Comparison of ENCODE assay signal across 8 cellular contexts in genomic region chr6:158213925-158214674, GRCh38. TPM values are rescaled to one million over a fixed set of nuclear protein-coding genes. Genes with fewer than 3 reads are reported as not detected.
DNase-seq lines count a peak whose midpoint lies in the region; ATAC-seq and TF ChIP-seq lines count a peak whose summit lies in the region.

No MANE protein-coding gene starts in this region.

- no peaks in the 10 kb centered on the region for H3K9me2 ChIP-seq in hepatocyte (replicated peaks; ENCODE audit: insufficient read depth)

- H3K27ac ChIP-seq in SK-N-MC (no peak overlapping the region), hepatocyte (no peak overlapping the region), smooth muscle cell (ENCODE audit: low read depth) (no peak overlapping the region)

- H3F3A ChIP-seq in smooth muscle cell (ENCODE audit: low read depth), result no peaks in the 10 kb centered on the region

- peak; percentile 34 to 40 for DNase-seq in activated CD4-positive, alpha-beta T cell treated with anti-CD3 and anti-CD28 coated beads for 24 hours (ENCODE audit: low read depth in 2 of 2)
- DNase-seq in activated CD4-positive, alpha-beta T cell treated with anti-CD3 and anti-CD28 coated beads for 1 hour, result no peak
- DNase-seq in NB4 (ENCODE audit: low read depth), result peak; percentile 86
- peak; percentile 56 for DNase-seq in SK-N-MC (ENCODE audit: low read depth, low spot score)
- peak in 42 of 56 donors; percentile 3 to 76 (median 28) for DNase-seq in amygdala (lab: John Stamatoyannopoulos, UW)
- peak; percentile 89 for DNase-seq in hepatocyte (ENCODE audit: low spot score)
- DNase-seq in smooth muscle cell (lab: John Stamatoyannopoulos, UW; ENCODE audit: unreplicated experiment), result no peak

- TF ChIP-seq POLR2A in NB4 (IDR thresholded peaks at IDR 0.05; ENCODE audit: extremely low read depth, insufficient read length), result no peak

- H2AFZ ChIP-seq in hepatocyte (no peak overlapping the region), smooth muscle cell (ENCODE audit: low read depth) (no peak overlapping the region)

- H3K9me3 ChIP-seq in SK-N-MC (ENCODE audit: low read depth, low read length) (no peaks in the 10 kb centered on the region), hepatocyte (ENCODE audit: low read depth) (no peaks in the 10 kb centered on the region), smooth muscle cell (replicated peaks; ENCODE audit: low read depth) (no peaks in the 10 kb centered on the region)

- WGBS in hepatocyte (ENCODE audit: low lambda C conversion rate, missing lambda C conversion rate), result 20% methylated on average over 7 of the region's 7 CpGs
- 19% methylated on average over 7 of the region's 7 CpGs for WGBS in smooth muscle cell (ENCODE audit: low lambda C conversion rate)

- H3K36me3 ChIP-seq in SK-N-MC (ENCODE audit: insufficient read depth, low read length), result no peaks in the 10 kb centered on the region
- no peaks in the 10 kb centered on the region for H3K36me3 ChIP-seq in hepatocyte (replicated peaks; ENCODE audit: insufficient read depth, low read depth)
- no peaks in the 10 kb centered on the region for H3K36me3 ChIP-seq in smooth muscle cell (ENCODE audit: low read depth)

- H3K4me3 ChIP-seq in NB4 (ENCODE audit: low read depth, low read length) (no peak overlapping the region), SK-N-MC (no peak overlapping the region), hepatocyte (no peak overlapping the region), smooth muscle cell (no peak overlapping the region)

- H3K79me2 ChIP-seq in hepatocyte (no peaks in the 10 kb centered on the region), smooth muscle cell (ENCODE audit: low read depth) (no peaks in the 10 kb centered on the region)

- no peaks in the 10 kb centered on the region for H3K27me3 ChIP-seq in hepatocyte
- no peaks in the 10 kb centered on the region for H3K27me3 ChIP-seq in smooth muscle cell (ENCODE audit: low read depth)

- H3K4me1 ChIP-seq in hepatocyte (ENCODE audit: insufficient read depth) (no peaks in the 10 kb centered on the region), smooth muscle cell (ENCODE audit: low read depth) (no peaks in the 10 kb centered on the region)

- peak; percentile 84 for TF ChIP-seq CTCF in NB4 (IDR thresholded peaks at IDR 0.05; ENCODE audit: low read depth, low read length)
- peak; percentile 75 for TF ChIP-seq CTCF in hepatocyte (IDR thresholded peaks at IDR 0.05; ENCODE audit: poor library complexity)
- peak; percentile 71 for TF ChIP-seq CTCF in smooth muscle cell (IDR thresholded peaks at IDR 0.05; ENCODE audit: borderline replicate concordance, insufficient read depth, poor library complexity, severe bottlenecking)

- H4K20me1 ChIP-seq in hepatocyte (ENCODE audit: insufficient read depth, poor library complexity, severe bottlenecking) (no peaks in the 10 kb centered on the region), smooth muscle cell (ENCODE audit: low read depth) (no peaks in the 10 kb centered on the region)

- H3K4me2 ChIP-seq in hepatocyte, result no peak overlapping the region
- no peak overlapping the region for H3K4me2 ChIP-seq in smooth muscle cell

- ATAC-seq in HG02610 (IDR thresholded peaks at IDR 0.05; ENCODE audit: unreplicated experiment), result peak; percentile 88

- H3K9ac ChIP-seq in SK-N-MC (ENCODE audit: insufficient read length) (no peak overlapping the region), smooth muscle cell (ENCODE audit: low read depth) (no peak overlapping the region)

RNA-seq across cellular contexts. Expression of gene GTF2H5, which starts 46.0 kb away (rescaled TPM):
- 4.9 and 6.4 TPM in 2 replicates for total RNA-seq in hepatocyte
- 34.6 and 38.6 TPM in 2 replicates for polyA plus RNA-seq in hepatocyte
- total RNA-seq in smooth muscle cell, result 7.1 and 12.1 TPM in 2 replicates
- 29.1 and 36.3 TPM in 2 replicates for polyA plus RNA-seq in smooth muscle cell

RNA-seq across cellular contexts. Expression of gene SERAC1, which starts 46.0 kb away (rescaled TPM):
- total RNA-seq in hepatocyte (10.9 and 15.2 TPM in 2 replicates), smooth muscle cell (5.6 and 7.2 TPM in 2 replicates)
- polyA plus RNA-seq in hepatocyte (4.9 and 10.5 TPM in 2 replicates), smooth muscle cell (2.6 and 4.4 TPM in 2 replicates)

Comparison
In these comparisons a context has a peak if more than half of its experiments do, and no peak if none do; other contexts are left out.
1. DNase-seq: peak in activated CD4-positive, alpha-beta T cell treated with anti-CD3 and anti-CD28 coated beads for 24 hours (2 of 2), NB4 (single experiment), SK-N-MC (single experiment), amygdala (42 of 56) and hepatocyte (single experiment); none in activated CD4-positive, alpha-beta T cell treated with anti-CD3 and anti-CD28 coated beads for 1 hour (single experiment) and smooth muscle cell (single experiment).
2. Peak in every context shown above with its lines, with median percentiles within 50 percentile points of each other: CTCF ChIP-seq.